7 cellular contexts compared by ENCODE assay signal in the genomic region with DNA sequence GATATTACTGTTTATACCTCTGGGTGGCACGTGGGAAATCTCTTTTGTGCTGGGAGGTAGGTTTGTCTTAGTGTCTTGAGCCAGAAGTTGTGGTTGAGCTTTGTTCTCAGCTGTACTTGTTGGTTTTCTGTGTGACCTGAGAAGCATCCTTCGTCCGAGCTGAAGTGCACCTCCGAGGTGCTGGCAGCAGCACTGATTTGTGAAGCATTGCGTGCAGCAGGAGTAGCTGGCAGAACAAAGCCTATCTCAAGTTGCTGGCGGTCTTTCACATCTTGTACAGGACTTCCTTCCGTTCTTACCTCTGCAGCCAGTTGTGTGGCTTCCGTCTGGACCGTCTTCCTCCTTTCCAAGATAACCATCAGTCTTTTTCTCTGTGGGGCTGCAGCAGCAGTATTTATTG. TPM values are rescaled to one million over a fixed set of nuclear protein-coding genes. Genes with fewer than 3 reads are reported as not detected.
DNase-seq lines count a peak whose midpoint lies in the region; ATAC-seq and TF ChIP-seq lines count a peak whose summit lies in the region.

No MANE protein-coding gene starts in this region.

- H3K36me3 ChIP-seq in GM23248 (ENCODE audit: low read depth) = no peaks in the 10 kb centered on the region
- no peaks in the 10 kb centered on the region for H3K36me3 ChIP-seq in parathyroid adenoma (ENCODE audit: control insufficient read depth, insufficient read depth, low read length)

- no peaks in the 10 kb centered on the region for H3K9me2 ChIP-seq in GM23248 (ENCODE audit: insufficient read depth)

- no peak for ATAC-seq in GM18909 (IDR thresholded peaks at IDR 0.05; ENCODE audit: poor library complexity, unreplicated experiment)

- no peak for TF ChIP-seq CTCF in coronary artery (IDR thresholded peaks at IDR 0.05)
- TF ChIP-seq CTCF in parathyroid adenoma (IDR thresholded peaks at IDR 0.05) = no peak

- H3K27me3 ChIP-seq in GM23248 (replicated peaks; ENCODE audit: insufficient read depth) (no peaks in the 10 kb centered on the region), parathyroid adenoma (ENCODE audit: control insufficient read depth, insufficient read depth, low read length) (no peaks in the 10 kb centered on the region)

- H2AFZ ChIP-seq in GM23248 (no peak overlapping the region), parathyroid adenoma (no peak overlapping the region)

- no peaks in the 10 kb centered on the region for H3K9me3 ChIP-seq in GM23248 (ENCODE audit: low read depth)
- H3K9me3 ChIP-seq in parathyroid adenoma (ENCODE audit: control insufficient read depth, low read length) = no peaks in the 10 kb centered on the region

- H3K9ac ChIP-seq in GM23248 (peak overlapping the region; percentile 95; the same call in 1 of the 2 replicates), parathyroid adenoma (no peak overlapping the region)

- peaks cover 36% of the 10 kb centered on the region for H4K20me1 ChIP-seq in GM23248 (ENCODE audit: insufficient read depth)

- H3K4me2 ChIP-seq in GM23248 (ENCODE audit: unreplicated experiment) = peak overlapping the region; percentile 99
- H3K4me2 ChIP-seq in parathyroid adenoma (ENCODE audit: low read length) = peak overlapping the region; percentile 18

- in situ Hi-C loops in GM23248 (cut with MboI) = no loop called here

- DNase-seq in GM23248 = no peak
- DNase-seq in T follicular helper cell (ENCODE audit: low read depth) = peak; percentile 43
- no peak for DNase-seq in coronary artery (ENCODE audit: low spot score)
- no peak for DNase-seq in NCI-H69 (lab: John Stamatoyannopoulos, UW)
- no peak for DNase-seq in HuH-7 (ENCODE audit: low spot score)

- H3K4me3 ChIP-seq in GM23248 = no peak overlapping the region
- H3K4me3 ChIP-seq in coronary artery = peak overlapping the region; percentile 35
- no peak overlapping the region for H3K4me3 ChIP-seq in parathyroid adenoma (ENCODE audit: low read depth, low read length)

- WGBS in GM23248 (ENCODE audit: low coverage in 1 of 2, low lambda C conversion rate in 2 of 2, missing lambda C conversion rate in 2 of 2), 2 experiments = 65 to 70% methylated on average over 9 of the region's 9 CpGs

- peaks cover 55% of the 10 kb centered on the region for H3F3A ChIP-seq in GM23248 (ENCODE audit: insufficient read depth)

- H3K27ac ChIP-seq in GM23248 = peak overlapping the region; percentile 84; the same call in 1 of the 2 replicates
- H3K27ac ChIP-seq in coronary artery = peak overlapping the region; percentile 59 to 95
- peak overlapping the region; percentile 29 for H3K27ac ChIP-seq in parathyroid adenoma

- H3K79me2 ChIP-seq in GM23248 (ENCODE audit: insufficient read depth) (peaks cover 87% of the 10 kb centered on the region), parathyroid adenoma (peaks cover 51% of the 10 kb centered on the region)

- H3K4me1 ChIP-seq in GM23248 (ENCODE audit: insufficient read depth) (peaks cover 63% of the 10 kb centered on the region), parathyroid adenoma (peaks cover 25% of the 10 kb centered on the region)

RNA-seq across cellular contexts. Expression of gene PRRC2B, which starts 4.3 kb away (rescaled TPM):
- 53.7 and 68.3 TPM in 2 replicates for total RNA-seq in GM23248 (2014; rRNA removed; shearing (Covaris generic))
- 25.2 and 30.9 TPM in 2 replicates for polyA plus RNA-seq in GM23248 (2016; fragmentation: Nextera tagmentation; extraction: Ambion mirVana)

Comparison
In these comparisons a context has a peak if more than half of its experiments do, and no peak if none do; other contexts are left out.
1. H3K27ac ChIP-seq: peak in every context shown above with its lines; median percentile 84 in GM23248; 77 in coronary artery; 29 in parathyroid adenoma.